ENCODE assay signal across 9 cellular contexts in genomic region chr17:51166987-51167931, GRCh38. TPM values are rescaled to one million over a fixed set of nuclear protein-coding genes. Genes with fewer than 3 reads are reported as not detected.
DNase-seq lines count a peak whose midpoint lies in the region; ATAC-seq, FAIRE-seq and TF ChIP-seq lines count a peak whose summit lies in the region.
"Had no signal": no experiment of that assay in that cellular context is flagged by ENCODE, and none has a peak within 500 bp of the region (broad histone marks: within the 10 kb centered on the region; RNA-seq: fewer than 3 reads in every experiment).

No MANE protein-coding gene starts in this region.

- peak; percentile 29 for DNase-seq in CMK (ENCODE audit: low read depth)
- peak; percentile 26 for DNase-seq in RCC 7860 (ENCODE audit: low spot score)
- DNase-seq in frontal cortex (ENCODE audit: low spot score in 2 of 2): peak; percentile 65 to 71
- DNase-seq in osteoblast (ENCODE audit: insufficient read length, low spot score, missing footprints): peak; percentile 97
- peak; percentile 44 to 46 for DNase-seq in thyroid gland

- peaks cover 35% of the 10 kb centered on the region for H3K79me2 ChIP-seq in osteoblast (ENCODE audit: insufficient read depth, low read length)

- H3K4me3 Mint-ChIP-seq in activated T-helper 17 cell treated with anti-CD3 and anti-CD28 coated beads, Interleukin-2, amount 50 U/mL, for 72 hours: peak overlapping the region; percentile 88

- H3K9me3 Mint-ChIP-seq in activated T-helper 17 cell treated with anti-CD3 and anti-CD28 coated beads, Interleukin-2, amount 50 U/mL, for 72 hours: no peaks in the 10 kb centered on the region

- no peaks in the 10 kb centered on the region for H3K27me3 ChIP-seq in osteoblast (ENCODE audit: insufficient read depth, low read length)
- H3K27me3 ChIP-seq in thyroid gland: no peaks in the 10 kb centered on the region

- no peaks in the 10 kb centered on the region for H3K9me3 ChIP-seq in osteoblast (ENCODE audit: low read depth, low read length)
- no peaks in the 10 kb centered on the region for H3K9me3 ChIP-seq in thyroid gland

- H3K27ac ChIP-seq in osteoblast (ENCODE audit: low read depth, low read length) (peak overlapping the region; percentile 84), thyroid gland (peak overlapping the region; percentile 82 to 94 (median 90))

- H3K4me3 ChIP-seq in osteoblast (ENCODE audit: insufficient read depth, low read length): peak overlapping the region; percentile 94
- H3K4me3 ChIP-seq in thyroid gland (replicated peaks in 1 of 3): peak overlapping the region; percentile 75 to 93 (median 87)

- H3K4me1 ChIP-seq in osteoblast (ENCODE audit: insufficient read depth, low read length) (peaks cover 12% of the 10 kb centered on the region), thyroid gland (peaks cover 14 to 15% of the 10 kb centered on the region in 2 donors)

- peak overlapping the region; percentile 80 for H2AFZ ChIP-seq in osteoblast (ENCODE audit: low read length)

- FAIRE-seq in RCC 7860 (lab: Jason Lieb, UNC): no peak
- no peak for FAIRE-seq in frontal cortex (lab: Jason Lieb, UNC)
- FAIRE-seq: endometrium had no signal

- peak; percentile 62 for TF ChIP-seq CTCF in osteoblast (IDR thresholded peaks at IDR 0.05; ENCODE audit: extremely low read depth, low read depth, low read length)
- peak; percentile 25 to 67 (median 55) for TF ChIP-seq CTCF in thyroid gland (IDR thresholded peaks at IDR 0.05)

- H3K36me3 ChIP-seq in osteoblast (ENCODE audit: insufficient read depth, low read length): peaks cover 51% of the 10 kb centered on the region
- H3K36me3 ChIP-seq in thyroid gland: peaks cover 20 to 32% of the 10 kb centered on the region in 2 donors

- H3K4me1 Mint-ChIP-seq in activated T-helper 17 cell treated with anti-CD3 and anti-CD28 coated beads, Interleukin-2, amount 50 U/mL, for 72 hours: peaks cover 25% of the 10 kb centered on the region

- peaks cover 9% of the 10 kb centered on the region for H4K20me1 ChIP-seq in osteoblast (ENCODE audit: insufficient read depth, low read length)

- no peak for TF ChIP-seq POLR2A in thyroid gland (IDR thresholded peaks at IDR 0.05)

- H3K4me2 ChIP-seq in osteoblast (ENCODE audit: insufficient read depth, low read length): peak overlapping the region; percentile 84

- peaks cover 83% of the 10 kb centered on the region for H3K36me3 Mint-ChIP-seq in activated T-helper 17 cell treated with anti-CD3 and anti-CD28 coated beads, Interleukin-2, amount 50 U/mL, for 72 hours (ENCODE audit: low read depth)

- WGBS in thyroid gland, 2 donors: 49 to 56% methylated on average over 14 to 16 of the region's 42 CpGs

- H3K27me3 Mint-ChIP-seq in activated T-helper 17 cell treated with anti-CD3 and anti-CD28 coated beads, Interleukin-2, amount 50 U/mL, for 72 hours: no peaks in the 10 kb centered on the region

- intact Hi-C loops in thyroid gland (cut with DNase I): loop anchor here (5.0 kb wide), 1 partner anchor 95 kb away; the partner anchor contains the start of genes MBTD1 and UTP18

- H3K27ac Mint-ChIP-seq in activated T-helper 17 cell treated with anti-CD3 and anti-CD28 coated beads, Interleukin-2, amount 50 U/mL, for 72 hours: peak overlapping the region; percentile 82

- ATAC-seq in GM19455 (IDR thresholded peaks at IDR 0.05; ENCODE audit: unreplicated experiment) (peak; percentile 58), HG03575 (IDR thresholded peaks at IDR 0.05; ENCODE audit: extremely low read depth, insufficient number of reproducible peaks, low FRiP score, unreplicated experiment) (peak; percentile 16)
- ATAC-seq in activated T-helper 17 cell treated with anti-CD3 and anti-CD28 coated beads, Interleukin-2, amount 50 U/mL, for 72 hours (replicated peaks): peak; percentile 63

RNA-seq across cellular contexts. Expression of gene NME2, which starts 1.0 kb away (rescaled TPM):
- 100 to 1,000 TPM; 489 to 772 TPM for total RNA-seq in activated T-helper 17 cell treated with anti-CD3 and anti-CD28 coated beads, Interleukin-2, amount 50 U/mL, for 72 hours
- total RNA-seq in frontal cortex (202 TPM), osteoblast (512 and 524 TPM in 2 replicates), thyroid gland (100 to 1,000 TPM; 202 to 486 (median 387) TPM)

RNA-seq across cellular contexts. Expression of gene NME1, which starts 13.9 kb away (rescaled TPM):
- 100 to 1,000 TPM; 107 to 348 TPM for total RNA-seq in activated T-helper 17 cell treated with anti-CD3 and anti-CD28 coated beads, Interleukin-2, amount 50 U/mL, for 72 hours
- total RNA-seq in frontal cortex: 60.3 TPM
- 53.6 and 58.6 TPM in 2 replicates for total RNA-seq in osteoblast
- total RNA-seq in thyroid gland: 10 to 100 TPM; 28.5 to 50.9 (median 38.5) TPM

RNA-seq across cellular contexts. Expression of gene SPAG9, which starts 46.6 kb away (rescaled TPM):
- 100 to 1,000 TPM in 1 of 2 donors, 10 to 100 TPM in 1; 50.4 to 127 TPM for total RNA-seq in activated T-helper 17 cell treated with anti-CD3 and anti-CD28 coated beads, Interleukin-2, amount 50 U/mL, for 72 hours
- total RNA-seq in frontal cortex: 297 TPM
- total RNA-seq in osteoblast: 175 and 192 TPM in 2 replicates
- total RNA-seq in thyroid gland: 100 to 1,000 TPM; 117 to 240 (median 154) TPM

Comparison
In these comparisons a context has a peak if more than half of its experiments do, and no peak if none do; other contexts are left out.
1. Peak in every context shown above with its lines: DNase-seq, ATAC-seq, H3K4me3 ChIP-seq and H3K27ac ChIP-seq.
2. DNase-seq: peak in every context shown above with its lines; median percentile 97 in osteoblast; 68 in frontal cortex; 45 in thyroid gland; 29 in CMK; 26 in RCC 7860.